ENCODE assay signal across 28 cellular contexts in genomic region chr4:81647388-81647787, GRCh38.
DNase-seq lines count a peak whose midpoint lies in the region; ATAC-seq and TF ChIP-seq lines count a peak whose summit lies in the region.
"Had no signal": no experiment of that assay in that cellular context is flagged by ENCODE, and none has a peak within 500 bp of the region (broad histone marks: within the 10 kb centered on the region; RNA-seq: fewer than 3 reads in every experiment).

No MANE protein-coding gene starts in this region.

- H3K36me3 Mint-ChIP-seq in GM23338 (ENCODE audit: low read depth) (no peaks in the 10 kb centered on the region), natural killer cell (no peaks in the 10 kb centered on the region), type B pancreatic cell (no peaks in the 10 kb centered on the region)
- H3K36me3 Mint-ChIP-seq in activated T-helper 1 cell treated with anti-CD3 and anti-CD28 coated beads, Interleukin-12 subunit alpha, Interleukin-12 subunit beta, Interleukin-2, Interleukin-4 antibody, amounts not matched to agents 30 ng/mL and 10 ng/mL and 1 ng/mL, durations not matched to agents 14 hours and 24 hours and 36 hours (ENCODE audit: low read depth) = peaks cover 1% of the 10 kb centered on the region
- H3K36me3 Mint-ChIP-seq: mesothelial cell of epicardium had no signal

- H3K56ac ChIP-seq in mesendoderm (ENCODE audit: low read length) = no peak overlapping the region

- H3K9me2 ChIP-seq in GM23338 (ENCODE audit: insufficient read depth) (0 out of 2 replicates have a peak, but pooled peaks cover 8% of the 10 kb centered on the region), Loucy (replicated peaks; ENCODE audit: low read depth, low read length) (no peaks in the 10 kb centered on the region)

- H3K27ac ChIP-seq in GM23338 (ENCODE audit: low read depth) (no peak overlapping the region), mesendoderm (ENCODE audit: low read depth, low read length) (no peak overlapping the region)
- H3K27ac ChIP-seq: C4-2B, hepatocyte, psoas muscle, thyroid gland had no signal

- H4K20me1 ChIP-seq in GM23338 (replicated peaks; ENCODE audit: insufficient read depth) (no peaks in the 10 kb centered on the region), Loucy (ENCODE audit: insufficient read depth, low read length, poor library complexity, severe bottlenecking) (no peaks in the 10 kb centered on the region)

- peaks cover 5% of the 10 kb centered on the region; the same call in 1 of the 2 replicates for H3K9me3 ChIP-seq in Loucy (ENCODE audit: insufficient read depth, low read depth, low read length)
- H3K9me3 ChIP-seq: psoas muscle, thyroid gland had no signal

- H3K36me3 ChIP-seq in GM23338 (ENCODE audit: insufficient read depth) (no peaks in the 10 kb centered on the region), Loucy (ENCODE audit: insufficient read depth, low read length) (no peaks in the 10 kb centered on the region), mesendoderm (ENCODE audit: control insufficient read depth, insufficient read depth, low read length) (no peaks in the 10 kb centered on the region)
- H3K36me3 ChIP-seq: thyroid gland had no signal

- H3K4me1 Mint-ChIP-seq in GM23338 (peaks cover 46% of the 10 kb centered on the region), natural killer cell (peaks cover 32 to 33% of the 10 kb centered on the region in 2 donors), type B pancreatic cell (ENCODE audit: unreplicated experiment) (peaks cover 33% of the 10 kb centered on the region)
- H3K4me1 Mint-ChIP-seq in activated T-helper 1 cell treated with anti-CD3 and anti-CD28 coated beads, Interleukin-12 subunit alpha, Interleukin-12 subunit beta, Interleukin-2, Interleukin-4 antibody, amounts not matched to agents 30 ng/mL and 10 ng/mL and 1 ng/mL, durations not matched to agents 14 hours and 24 hours and 36 hours (ENCODE audit: low read depth) = peaks cover 46% of the 10 kb centered on the region

- H3K9me3 Mint-ChIP-seq in GM23338 (0 out of 3 replicates have a peak, but pooled peaks cover 2% of the 10 kb centered on the region), natural killer cell (no peaks in the 10 kb centered on the region), type B pancreatic cell (no peaks in the 10 kb centered on the region)
- H3K9me3 Mint-ChIP-seq in activated T-helper 1 cell treated with anti-CD3 and anti-CD28 coated beads, Interleukin-12 subunit alpha, Interleukin-12 subunit beta, Interleukin-2, Interleukin-4 antibody, amounts not matched to agents 30 ng/mL and 10 ng/mL and 1 ng/mL, durations not matched to agents 14 hours and 24 hours and 36 hours = peaks cover 13% of the 10 kb centered on the region
- H3K9me3 Mint-ChIP-seq: IgD-negative memory B cell had no signal

- H2BK5ac ChIP-seq in mesendoderm (ENCODE audit: low read length) = no peak overlapping the region

- TF ChIP-seq CTCF in GM23338 (conservative IDR thresholded peaks at IDR 0.05; ENCODE audit: low read depth in 2 of 2) = no peak
- no peak for TF ChIP-seq CTCF in Loucy (conservative IDR thresholded peaks at IDR 0.05; ENCODE audit: low read length)
- TF ChIP-seq CTCF in natural killer cell (IDR thresholded peaks at IDR 0.05) = no peak
- TF ChIP-seq CTCF in type B pancreatic cell (conservative IDR thresholded peaks at IDR 0.05) = no peak

- no peak overlapping the region for H3K4ac ChIP-seq in mesendoderm (ENCODE audit: low read depth, low read length)

- H3K27ac Mint-ChIP-seq in GM23338 = no peak overlapping the region
- peak overlapping the region; percentile 3 for H3K27ac Mint-ChIP-seq in activated T-helper 1 cell treated with anti-CD3 and anti-CD28 coated beads, Interleukin-12 subunit alpha, Interleukin-12 subunit beta, Interleukin-2, Interleukin-4 antibody, amounts not matched to agents 30 ng/mL and 10 ng/mL and 1 ng/mL, durations not matched to agents 14 hours and 24 hours and 36 hours
- no peak overlapping the region for H3K27ac Mint-ChIP-seq in natural killer cell
- no peak overlapping the region for H3K27ac Mint-ChIP-seq in type B pancreatic cell
- H3K27ac Mint-ChIP-seq: activated CD4-positive, alpha-beta T cell treated with anti-CD3 and anti-CD28 coated beads for 36 hours; activated naive CD4-positive, alpha-beta T cell treated with anti-CD3 and anti-CD28 coated beads, Interleukin-2, amount 50 U/mL, for 24 hours; IgD-negative memory B cell; mesothelial cell of epicardium had no signal

- H3K23ac ChIP-seq in mesendoderm (ENCODE audit: low read length) = no peak overlapping the region

- H3F3A ChIP-seq in GM23338 (replicated peaks; ENCODE audit: low read depth) = no peaks in the 10 kb centered on the region
- peaks cover 12% of the 10 kb centered on the region for H3F3A ChIP-seq in Loucy (ENCODE audit: low read depth)

- intact Hi-C loops in activated T-helper 1 cell treated with anti-CD3 and anti-CD28 coated beads, Interleukin-12 subunit alpha, Interleukin-12 subunit beta, Interleukin-2, Interleukin-4 antibody, amounts not matched to agents 30 ng/mL and 10 ng/mL and 1 ng/mL, durations not matched to agents 14 hours and 24 hours and 36 hours (cut with micrococcal nuclease) = loop anchor here (5.0 kb wide), 3 partner anchors 180 to 725 kb away; partner anchors contain the start of gene HNRNPD
- intact Hi-C loops in natural killer cell (cut with micrococcal nuclease) = loop anchor here (5.0 kb wide), 1 partner anchor 175 kb away; the partner anchor contains the start of gene RASGEF1B

- H3K18ac ChIP-seq in mesendoderm (ENCODE audit: low read length) = peak overlapping the region; percentile 65

- H3K4me3 Mint-ChIP-seq in GM23338 (no peak overlapping the region), natural killer cell (no peak overlapping the region), type B pancreatic cell (no peak overlapping the region)
- H3K4me3 Mint-ChIP-seq in activated T-helper 1 cell treated with anti-CD3 and anti-CD28 coated beads, Interleukin-12 subunit alpha, Interleukin-12 subunit beta, Interleukin-2, Interleukin-4 antibody, amounts not matched to agents 30 ng/mL and 10 ng/mL and 1 ng/mL, durations not matched to agents 14 hours and 24 hours and 36 hours = no peak overlapping the region
- H3K4me3 Mint-ChIP-seq: activated CD4-positive, alpha-beta T cell treated with anti-CD3 and anti-CD28 coated beads for 36 hours; activated CD8-positive, alpha-beta T cell treated with anti-CD3 and anti-CD28 coated beads, Interleukin-2, amount 10 ng/mL, durations not matched to agents 7 days and 5 days; activated naive CD4-positive, alpha-beta T cell treated with anti-CD3 and anti-CD28 coated beads, Interleukin-2, amount 50 U/mL, for 24 hours; IgD-negative memory B cell; mesothelial cell of epicardium had no signal

- no peak overlapping the region for H4K5ac ChIP-seq in mesendoderm (ENCODE audit: low read length)

- H3K79me2 ChIP-seq in GM23338 (replicated peaks; ENCODE audit: insufficient read depth) = no peaks in the 10 kb centered on the region
- H3K79me2 ChIP-seq in Loucy (ENCODE audit: insufficient read depth, low read length) = no peaks in the 10 kb centered on the region
- no peaks in the 10 kb centered on the region for H3K79me2 ChIP-seq in mesendoderm (ENCODE audit: control insufficient read depth, insufficient read depth, low read length)
- H3K79me2 ChIP-seq: hepatocyte had no signal

- H2BK120ac ChIP-seq in mesendoderm (ENCODE audit: low read depth, low read length) = peak overlapping the region; percentile 51

- no peaks in the 10 kb centered on the region for H3K79me1 ChIP-seq in mesendoderm (ENCODE audit: low read length)

- H3K4me1 ChIP-seq in GM23338 (ENCODE audit: insufficient read depth) = peaks cover 18% of the 10 kb centered on the region
- H3K4me1 ChIP-seq in Loucy (ENCODE audit: insufficient read depth, low read length, poor library complexity, severe bottlenecking) = peaks cover 68% of the 10 kb centered on the region
- H3K4me1 ChIP-seq in mesendoderm (ENCODE audit: control insufficient read depth, low read depth, low read length) = peaks cover 10% of the 10 kb centered on the region
- H3K4me1 ChIP-seq: psoas muscle had no signal

- H4K8ac ChIP-seq in mesendoderm (ENCODE audit: low read depth, low read length) = no peak overlapping the region

- H3K4me3 ChIP-seq in GM23338 = no peak overlapping the region
- H3K4me3 ChIP-seq in Loucy (ENCODE audit: low read length, poor library complexity, severe bottlenecking) = no peak overlapping the region
- no peak overlapping the region for H3K4me3 ChIP-seq in mesendoderm (ENCODE audit: low read length)
- H3K4me3 ChIP-seq: hepatocyte, psoas muscle, thyroid gland had no signal

- H3K27me3 ChIP-seq in GM23338 (ENCODE audit: insufficient read depth) = peaks cover 57% of the 10 kb centered on the region
- no peaks in the 10 kb centered on the region for H3K27me3 ChIP-seq in Loucy (ENCODE audit: insufficient read depth, low read length, poor library complexity, severe bottlenecking)
- H3K27me3 ChIP-seq in mesendoderm (ENCODE audit: insufficient read depth, low read length, poor library complexity) = no peaks in the 10 kb centered on the region
- H3K27me3 ChIP-seq: hepatocyte, thyroid gland had no signal

- no CpG with 5 or more reads among the region's 2 CpGs for WGBS in mesendoderm (ENCODE audit: extremely low coverage, insufficient coverage, low lambda C conversion rate)

- H3K27me3 Mint-ChIP-seq in GM23338 (ENCODE audit: insufficient read depth, low read depth, poor library complexity) (peaks cover 19% of the 10 kb centered on the region), natural killer cell (ENCODE audit: low read depth in 2 of 2) (peaks cover 19 to 26% of the 10 kb centered on the region in 2 donors), type B pancreatic cell (peaks cover 11% of the 10 kb centered on the region)
- H3K27me3 Mint-ChIP-seq in activated T-helper 1 cell treated with anti-CD3 and anti-CD28 coated beads, Interleukin-12 subunit alpha, Interleukin-12 subunit beta, Interleukin-2, Interleukin-4 antibody, amounts not matched to agents 30 ng/mL and 10 ng/mL and 1 ng/mL, durations not matched to agents 14 hours and 24 hours and 36 hours (ENCODE audit: insufficient read depth) = no peaks in the 10 kb centered on the region
- H3K27me3 Mint-ChIP-seq: activated CD4-positive, alpha-beta T cell treated with anti-CD3 and anti-CD28 coated beads for 36 hours; activated naive CD4-positive, alpha-beta T cell treated with anti-CD3 and anti-CD28 coated beads, Interleukin-2, amount 50 U/mL, for 24 hours; IgD-negative memory B cell had no signal

- H2AFZ ChIP-seq in GM23338 (no peak overlapping the region), Loucy (ENCODE audit: low read length) (peak overlapping the region; percentile 2; the same call in 1 of the 2 replicates)
- H2AFZ ChIP-seq: hepatocyte had no signal

- H3K4me2 ChIP-seq in GM23338 = 0 out of 2 replicates have a peak overlapping the region, but pooled peaks have one; percentile 1
- no peak overlapping the region for H3K4me2 ChIP-seq in Loucy (ENCODE audit: low read depth, low read length, poor library complexity, severe bottlenecking)
- no peak overlapping the region for H3K4me2 ChIP-seq in mesendoderm (ENCODE audit: low read length)
- H3K4me2 ChIP-seq: hepatocyte had no signal

- peak; percentile 90 for DNase-seq in GM23338 (ENCODE audit: low spot score)
- no peak for DNase-seq in activated T-helper 1 cell treated with anti-CD3 and anti-CD28 coated beads, Interleukin-12 subunit alpha, Interleukin-12 subunit beta, Interleukin-2, Interleukin-4 antibody, amounts not matched to agents 30 ng/mL and 10 ng/mL and 1 ng/mL, durations not matched to agents 14 hours and 24 hours and 36 hours (ENCODE audit: low spot score)
- DNase-seq in mesendoderm = peak; percentile 86
- DNase-seq in natural killer cell = no peak
- no peak for DNase-seq in type B pancreatic cell (ENCODE audit: extremely low spot score, unreplicated experiment)
- DNase-seq: activated CD4-positive, alpha-beta T cell treated with anti-CD3 and anti-CD28 coated beads for 36 hours; activated CD8-positive, alpha-beta T cell treated with anti-CD3 and anti-CD28 coated beads, Interleukin-2, amount 10 ng/mL, durations not matched to agents 7 days and 5 days; COR-L47; GDM1; NCI-H1092; NCI-H1930; NCI-H524 treated with DMSO at 0.1 percent for 48 hours; NK-92 treated with Interleukin-12 subunit alpha and Interleukin-12 subunit beta, amount 100 ng/mL, for 24 hours; nucleus accumbens; psoas muscle; stimulated activated CD4-positive, alpha-beta T cell treated with anti-CD3 and anti-CD28 coated beads, Interleukin-2, amount 100 ng/mL, for 48 hours; T-helper 2 cell; thyroid gland had no signal

- ATAC-seq in GM23338 (peak; percentile 81), HG03520 (IDR thresholded peaks at IDR 0.05; ENCODE audit: unreplicated experiment) (no peak), natural killer cell (no peak)
- ATAC-seq: activated CD4-positive, alpha-beta T cell treated with anti-CD3 and anti-CD28 coated beads for 36 hours; activated CD8-positive, alpha-beta T cell treated with anti-CD3 and anti-CD28 coated beads, Interleukin-2, amount 10 ng/mL, durations not matched to agents 7 days and 5 days; psoas muscle; Right ventricle myocardium inferior; sciatic nerve; SK-N-SH treated with all-trans-retinoic acid at 6 μM for 48 hours had no signal

- no peak overlapping the region for H2AK5ac ChIP-seq in mesendoderm (ENCODE audit: low read length)

- no peak overlapping the region for H2BK15ac ChIP-seq in mesendoderm (replicated peaks; ENCODE audit: low read depth)

- H3K9ac ChIP-seq in Loucy (ENCODE audit: low read depth, low read length, poor library complexity, severe bottlenecking) (peak overlapping the region; percentile 71), mesendoderm (ENCODE audit: low read length) (no peak overlapping the region)

Comparison
In these comparisons a context has a peak if more than half of its experiments do, and no peak if none do; other contexts are left out.
1. DNase-seq: peak in GM23338 (single experiment) and mesendoderm (single experiment); none in activated T-helper 1 cell treated with anti-CD3 and anti-CD28 coated beads, Interleukin-12 subunit alpha, Interleukin-12 subunit beta, Interleukin-2, Interleukin-4 antibody, amounts not matched to agents 30 ng/mL and 10 ng/mL and 1 ng/mL, durations not matched to agents 14 hours and 24 hours and 36 hours (single experiment), natural killer cell (single experiment) and type B pancreatic cell (single experiment).